ENCODE assay signal across 8 cellular contexts in genomic region chr2:147989809-147990403, GRCh38. TPM values are rescaled to one million over a fixed set of nuclear protein-coding genes. Genes with fewer than 3 reads are reported as not detected.
DNase-seq lines count a peak whose midpoint lies in the region; ATAC-seq and TF ChIP-seq lines count a peak whose summit lies in the region.

No MANE protein-coding gene starts in this region.

- no peaks in the 10 kb centered on the region for H3K27me3 ChIP-seq in RWPE2 (ENCODE audit: insufficient read depth, poor library complexity, severe bottlenecking)

- H3K4me3 ChIP-seq in RWPE2 (ENCODE audit: severe bottlenecking), result no peak overlapping the region

- DNase-seq in activated T-cell treated with anti-CD3 and anti-CD28 coated beads for 4 hours (peak; percentile 12), GM20000 (ENCODE audit: low spot score) (peak; percentile 51), HS-27A (ENCODE audit: low read depth) (peak; percentile 8), RWPE2 (ENCODE audit: low spot score) (no peak), endothelial cell (ENCODE audit: low spot score) (no peak), neural crest cell (ENCODE audit: low read depth, low spot score) (no peak)
- DNase-seq in activated T-cell treated with anti-CD3 and anti-CD28 coated beads, Interleukin-2, amount 50 U/mL, for 1 hour, result no peak
- no peak for DNase-seq in stimulated activated CD4-positive, alpha-beta T cell treated with anti-CD3 and anti-CD28 coated beads, Interleukin-4, amount 100 ng/mL, for 1 hour

- H3K4me1 Mint-ChIP-seq in endothelial cell (ENCODE audit: unreplicated experiment) (peaks cover 4% of the 10 kb centered on the region), neural crest cell (peaks cover 4% of the 10 kb centered on the region)

- H3K4me3 Mint-ChIP-seq in endothelial cell (ENCODE audit: unreplicated experiment), result no peak overlapping the region
- H3K4me3 Mint-ChIP-seq in neural crest cell, result no peak overlapping the region

- ATAC-seq in RWPE2 (ENCODE audit: low read depth), result 0 out of 3 replicates have a peak, but pooled peaks have one; percentile 40

- no peaks in the 10 kb centered on the region for H3K9me3 ChIP-seq in RWPE2 (ENCODE audit: severe bottlenecking)

- H3K36me3 ChIP-seq in RWPE2 (ENCODE audit: low read depth), result no peaks in the 10 kb centered on the region

- no peak overlapping the region for H3K27ac Mint-ChIP-seq in endothelial cell (ENCODE audit: unreplicated experiment)
- no peak overlapping the region for H3K27ac Mint-ChIP-seq in neural crest cell (ENCODE audit: unreplicated experiment)

- no peak overlapping the region for H3K27ac ChIP-seq in RWPE2 (ENCODE audit: poor library complexity, severe bottlenecking)

- no peaks in the 10 kb centered on the region for H3K4me1 ChIP-seq in RWPE2 (ENCODE audit: insufficient read depth, poor library complexity, severe bottlenecking)

- H3K36me3 Mint-ChIP-seq in endothelial cell (ENCODE audit: low read depth, unreplicated experiment) (peaks cover 5% of the 10 kb centered on the region), neural crest cell (ENCODE audit: low read depth) (peaks cover 6% of the 10 kb centered on the region)

- no peaks in the 10 kb centered on the region for H3K9me3 Mint-ChIP-seq in endothelial cell (ENCODE audit: unreplicated experiment)
- peaks cover 5% of the 10 kb centered on the region for H3K9me3 Mint-ChIP-seq in neural crest cell

- H3K27me3 Mint-ChIP-seq in endothelial cell (ENCODE audit: unreplicated experiment) (no peaks in the 10 kb centered on the region), neural crest cell (ENCODE audit: low read depth) (no peaks in the 10 kb centered on the region)

- TF ChIP-seq CTCF in GM20000 (IDR thresholded peaks at IDR 0.05; ENCODE audit: extremely low read depth, missing control alignments) (peak; percentile 37), RWPE2 (IDR thresholded peaks at IDR 0.05; ENCODE audit: poor library complexity, severe bottlenecking) (peak; percentile 83), endothelial cell (IDR thresholded peaks at IDR 0.05; ENCODE audit: unreplicated experiment) (peak; percentile 46), neural crest cell (conservative IDR thresholded peaks at IDR 0.05) (peak; percentile 72)

RNA-seq across cellular contexts. Expression of gene ORC4, which starts 30.6 kb away (rescaled TPM):
- 41.3 TPM for total RNA-seq in endothelial cell (ENCODE audit: unreplicated experiment)
- total RNA-seq in neural crest cell, result 63.9 and 65.1 TPM in 2 replicates

RNA-seq across cellular contexts. Expression of gene MBD5, which starts 31.0 kb away (rescaled TPM):
- total RNA-seq in endothelial cell (ENCODE audit: unreplicated experiment), result 59.3 TPM
- 40.8 and 51.1 TPM in 2 replicates for total RNA-seq in neural crest cell

Comparison
In these comparisons a context has a peak if more than half of its experiments do, and no peak if none do; other contexts are left out.
1. DNase-seq: peak in activated T-cell treated with anti-CD3 and anti-CD28 coated beads for 4 hours (single experiment), GM20000 (single experiment) and HS-27A (single experiment); none in activated T-cell treated with anti-CD3 and anti-CD28 coated beads, Interleukin-2, amount 50 U/mL, for 1 hour (single experiment), RWPE2 (single experiment), endothelial cell (single experiment), neural crest cell (single experiment) and stimulated activated CD4-positive, alpha-beta T cell treated with anti-CD3 and anti-CD28 coated beads, Interleukin-4, amount 100 ng/mL, for 1 hour (single experiment).
2. Peak in every context shown above with its lines, with median percentiles within 50 percentile points of each other: CTCF ChIP-seq.